Comparison of ENCODE assay signal across 8 cellular contexts in genomic region chr6:169751242-169752073, GRCh38. TPM values are rescaled to one million over a fixed set of nuclear protein-coding genes. Genes with fewer than 3 reads are reported as not detected.
DNase-seq lines count a peak whose midpoint lies in the region; ATAC-seq and TF ChIP-seq lines count a peak whose summit lies in the region.

A gene with protein sequence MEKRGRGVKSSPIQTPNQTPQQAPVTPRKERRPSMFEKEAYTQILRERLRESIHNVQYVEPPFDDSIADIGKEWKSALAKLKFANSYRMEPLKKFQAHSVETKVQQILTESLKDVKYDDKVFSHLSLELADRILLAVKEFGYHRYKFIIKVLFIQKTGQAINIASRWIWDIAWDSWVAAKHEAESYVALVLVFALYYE (minus strand): TSS chr6:169751572. CDS start chr6:169751458, 114 bp downstream.
Gene ERMARD, plus strand, starts transcription at chr6:169751622. Its CDS starts 36 bp downstream, at chr6:169751658.

- peak within 1 kb of the TSS; percentile 72 for H3K4me3 ChIP-seq in MG63
- peak within 1 kb of the TSS; percentile 90 for H3K4me3 ChIP-seq in neural progenitor cell
- peak within 1 kb of the TSS; percentile 84 to 98 for H3K4me3 ChIP-seq in stomach smooth muscle (ENCODE audit: low read length in 2 of 2)

- H3K27ac Mint-ChIP-seq in neural progenitor cell = peak within 1 kb of the TSS; percentile 99

- peaks cover 21% of the 10 kb centered on the region for H3F3A ChIP-seq in neural progenitor cell (ENCODE audit: low read depth)

- peak; percentile 94 for ATAC-seq in foreskin keratinocyte

- no peaks in the 10 kb centered on the region for H3K9me3 ChIP-seq in MG63
- H3K9me3 ChIP-seq in neural progenitor cell (ENCODE audit: low read depth) = no peaks in the 10 kb centered on the region
- H3K9me3 ChIP-seq in stomach smooth muscle (ENCODE audit: control insufficient read depth in 2 of 2, low read length in 2 of 2) = no peaks in the 10 kb centered on the region

- peaks cover 38% of the 10 kb centered on the region for H3K79me2 ChIP-seq in neural progenitor cell (ENCODE audit: low read depth)

- H3K4me1 Mint-ChIP-seq in neural progenitor cell = peaks cover 43% of the 10 kb centered on the region

- peaks cover 1% of the 10 kb centered on the region for H3K9me3 Mint-ChIP-seq in neural progenitor cell

- H3K9ac ChIP-seq in neural progenitor cell (peak within 1 kb of the TSS; percentile 95), stomach smooth muscle (ENCODE audit: low read length in 2 of 2) (peak within 1 kb of the TSS; percentile 94 to 99)

- peak; percentile 31 for TF ChIP-seq CTCF in foreskin keratinocyte (conservative IDR thresholded peaks at IDR 0.05)
- peak; percentile 21 for TF ChIP-seq CTCF in neural progenitor cell (IDR thresholded peaks at IDR 0.05)

- no peaks in the 10 kb centered on the region for H4K20me1 ChIP-seq in neural progenitor cell (ENCODE audit: low read depth)

- H3K36me3 Mint-ChIP-seq in neural progenitor cell = peaks cover 9% of the 10 kb centered on the region

- peaks cover 2% of the 10 kb centered on the region for H3K27me3 Mint-ChIP-seq in neural progenitor cell (ENCODE audit: insufficient read depth, low read depth)

- H3K27me3 ChIP-seq in MG63 (no peaks in the 10 kb centered on the region), foreskin keratinocyte (no peaks in the 10 kb centered on the region), neural progenitor cell (no peaks in the 10 kb centered on the region), stomach smooth muscle (ENCODE audit: control insufficient read depth in 1 of 2, insufficient read depth in 2 of 2, low read length in 2 of 2) (no peaks in the 10 kb centered on the region)

- H3K4me3 Mint-ChIP-seq in neural progenitor cell = peak within 1 kb of the TSS; percentile 99

- DNase-seq in GDM1 (lab: John Stamatoyannopoulos, UW) = peak; percentile 87
- DNase-seq in HCEC 1CT = peak; percentile 85
- DNase-seq in MG63 = peak; percentile 93
- DNase-seq in SHP77 (lab: John Stamatoyannopoulos, UW) = peak; percentile 91 to 94
- peak; percentile 90 for DNase-seq in activated gamma-delta T cell treated with Interleukin-2 at 50 U/mL for 16 hours
- peak; percentile 81 to 90 for DNase-seq in foreskin keratinocyte
- DNase-seq in neural progenitor cell (ENCODE audit: low spot score) = peak; percentile 98

- H3K36me3 ChIP-seq in MG63 (peaks cover 12% of the 10 kb centered on the region), neural progenitor cell (no peaks in the 10 kb centered on the region), stomach smooth muscle (ENCODE audit: control insufficient read depth in 2 of 2, insufficient read depth in 2 of 2, low read length in 2 of 2) (no peaks in the 10 kb centered on the region)

- H3K27ac ChIP-seq in foreskin keratinocyte (peak within 1 kb of the TSS; percentile 85), neural progenitor cell (peak within 1 kb of the TSS; percentile 97), stomach smooth muscle (ENCODE audit: low read length) (peak within 1 kb of the TSS; percentile 87)

- H3K4me1 ChIP-seq in foreskin keratinocyte = peaks cover 7% of the 10 kb centered on the region
- H3K4me1 ChIP-seq in neural progenitor cell = peaks cover 16% of the 10 kb centered on the region
- H3K4me1 ChIP-seq in stomach smooth muscle (ENCODE audit: control insufficient read depth, insufficient read depth, low read length) = peaks cover 14% of the 10 kb centered on the region

- H2AFZ ChIP-seq in neural progenitor cell (replicated peaks) = peak within 1 kb of the TSS; percentile 78

- H3K4me2 ChIP-seq in neural progenitor cell = peak within 1 kb of the TSS; percentile 96

RNA-seq across cellular contexts. Expression of the first gene that starts in this region (rescaled TPM):
- total RNA-seq in MG63 (2014; rRNA removed; shearing (Covaris generic); ENCODE audit: low replicate concordance) = 0.10 TPM in 1 of 2 replicates, not detected in the other
- total RNA-seq in foreskin keratinocyte = 0.56 and 0.85 TPM in 2 replicates
- polyA plus RNA-seq in foreskin keratinocyte = 0.26 and 0.30 TPM in 2 replicates
- 3.3 and 4.7 TPM in 2 replicates for total RNA-seq in neural progenitor cell (ENCODE audit: low replicate concordance)

RNA-seq across cellular contexts. Expression of gene ERMARD, which starts in this region (rescaled TPM):
- 22.5 and 39.6 TPM in 2 replicates for total RNA-seq in MG63 (2014; rRNA removed; shearing (Covaris generic); ENCODE audit: low replicate concordance)
- total RNA-seq in foreskin keratinocyte = 20.1 and 22.4 TPM in 2 replicates
- polyA plus RNA-seq in foreskin keratinocyte = 18.9 and 19.0 TPM in 2 replicates
- total RNA-seq in neural progenitor cell (ENCODE audit: low replicate concordance) = 23.9 and 31.4 TPM in 2 replicates

Comparison
In these comparisons a context has a peak if more than half of its experiments do, and no peak if none do; other contexts are left out.
1. Peak in every context shown above with its lines: DNase-seq, ATAC-seq, H3K4me3 ChIP-seq and H3K27ac ChIP-seq.